31 cellular contexts compared by ENCODE assay signal in the genomic region with DNA sequence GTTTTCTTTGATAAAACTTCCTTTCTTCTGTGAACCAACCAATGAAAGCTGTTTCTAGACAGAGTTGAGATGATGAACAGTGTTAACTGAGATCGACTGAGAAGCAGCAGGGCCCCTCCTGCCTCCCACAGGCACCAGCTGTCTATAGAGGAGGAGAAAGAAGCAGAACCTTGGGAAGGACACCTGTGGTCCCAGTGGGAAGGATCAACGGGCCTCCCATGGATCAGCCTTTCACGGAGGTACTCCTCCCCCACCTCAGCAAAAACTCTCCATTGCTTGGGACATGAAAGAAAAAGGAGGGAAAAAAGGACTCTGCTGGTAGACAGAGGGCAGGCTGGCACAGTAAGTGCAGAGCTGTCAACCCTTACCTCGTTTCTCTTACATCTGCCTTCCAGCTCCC. TPM values are rescaled to one million over a fixed set of nuclear protein-coding genes. Genes with fewer than 3 reads are reported as not detected.
"Had no signal": no experiment of that assay in that cellular context is flagged by ENCODE, and none has a peak within 500 bp of the region (broad histone marks: within the 10 kb centered on the region; RNA-seq: fewer than 3 reads in every experiment).

No MANE protein-coding gene starts in this region.

- H3K27me3 ChIP-seq: adrenal gland, ascending aorta, body of pancreas, MG63 had no signal

- H3K4me3 Mint-ChIP-seq: activated CD8-positive, alpha-beta T cell treated with anti-CD3 and anti-CD28 coated beads, Interleukin-2, amount 10 ng/mL, durations not matched to agents 7 days and 5 days; activated naive CD8-positive, alpha-beta T cell treated with anti-CD3 and anti-CD28 coated beads, Interleukin-2, amount 10 ng/mL, durations not matched to agents 7 days and 5 days had no signal

- H3K27me3 Mint-ChIP-seq: activated naive CD8-positive, alpha-beta T cell treated with anti-CD3 and anti-CD28 coated beads, Interleukin-2, amount 10 ng/mL, durations not matched to agents 7 days and 5 days had no signal

- H3K27ac ChIP-seq: adrenal gland, ascending aorta, body of pancreas, KMS-11, SJSA1 had no signal

- H3K27ac Mint-ChIP-seq: activated CD8-positive, alpha-beta T cell treated with anti-CD3 and anti-CD28 coated beads, Interleukin-2, amount 10 ng/mL, durations not matched to agents 7 days and 5 days; activated naive CD8-positive, alpha-beta T cell treated with anti-CD3 and anti-CD28 coated beads, Interleukin-2, amount 10 ng/mL, durations not matched to agents 7 days and 5 days had no signal

- DNase-seq: activated CD4-positive, alpha-beta T cell treated with anti-CD3 and anti-CD28 coated beads for 48 hours; activated CD4-positive, alpha-beta T cell treated with anti-CD3 and anti-CD28 coated beads, Interleukin-2, amount 50 U/mL, for 4 hours; activated CD4-positive, CD25-positive, alpha-beta regulatory T cell treated with anti-CD3 and anti-CD28 coated beads, Interleukin-2, amount 50 U/mL, for 72 hours; activated CD8-positive, alpha-beta memory T cell treated with anti-CD3 and anti-CD28 coated beads, Interleukin-2, amount 50 U/mL, for 48 hours; activated CD8-positive, alpha-beta T cell treated with anti-CD3 and anti-CD28 coated beads, Interleukin-2, amount 10 ng/mL, durations not matched to agents 7 days and 5 days; activated naive CD4-positive, alpha-beta T cell treated with anti-CD3 and anti-CD28 coated beads, Interleukin-2, amount 50 U/mL, for 16 hours; activated naive CD8-positive, alpha-beta T cell treated with anti-CD3 and anti-CD28 coated beads, Interleukin-2, amount 10 ng/mL, durations not matched to agents 7 days and 5 days; activated T-cell treated with anti-CD3 and anti-CD28 coated beads, Interleukin-2, amount 50 U/mL, for 1 hour; adrenal gland; body of pancreas; central memory CD4-positive, alpha-beta T cell; MG63; MV-4-11; NCI-H1092 treated with DMSO at 0.1 percent for 48 hours; NCI-H1417 treated with DMSO at 0.1 percent for 48 hours; NCI-H1694 treated with DMSO at 0.1 percent for 48 hours; NCI-H2029 treated with DMSO at 0.1 percent for 48 hours; NCI-H2171; NCI-H2227 treated with DMSO at 0.1 percent for 48 hours; NCI-H446 treated with DMSO at 0.1 percent for 48 hours; NCI-H526 treated with DMSO at 0.1 percent for 48 hours; PC-3; SHP77; SW 1271 had no signal

- H3K36me3 ChIP-seq: adrenal gland, ascending aorta, MG63, SJSA1 had no signal

- ATAC-seq: activated CD8-positive, alpha-beta T cell treated with anti-CD3 and anti-CD28 coated beads, Interleukin-2, amount 10 ng/mL, durations not matched to agents 7 days and 5 days; body of pancreas; PC-3; SK-N-SH treated with all-trans-retinoic acid at 6 μM for 48 hours had no signal

- H3K4me3 ChIP-seq: adrenal gland, ascending aorta, body of pancreas, MG63, SJSA1 had no signal

- H3K4me1 ChIP-seq: adrenal gland, ascending aorta, body of pancreas, SJSA1 had no signal

- H3K36me3 Mint-ChIP-seq: activated naive CD8-positive, alpha-beta T cell treated with anti-CD3 and anti-CD28 coated beads, Interleukin-2, amount 10 ng/mL, durations not matched to agents 7 days and 5 days had no signal

- H3K4me1 Mint-ChIP-seq: activated naive CD8-positive, alpha-beta T cell treated with anti-CD3 and anti-CD28 coated beads, Interleukin-2, amount 10 ng/mL, durations not matched to agents 7 days and 5 days had no signal

- H3K4me2 ChIP-seq: KMS-11 had no signal

- H3K9ac ChIP-seq: KMS-11 had no signal

- H3K9me3 ChIP-seq: adrenal gland, ascending aorta, body of pancreas, MG63, SJSA1 had no signal

RNA-seq across cellular contexts. Expression of gene PLPPR5, which starts 40.5 kb away (rescaled TPM):
- total RNA-seq: activated CD8-positive, alpha-beta T cell treated with anti-CD3 and anti-CD28 coated beads, Interleukin-2, amount 10 ng/mL, durations not matched to agents 7 days and 5 days; activated naive CD8-positive, alpha-beta T cell treated with anti-CD3 and anti-CD28 coated beads, Interleukin-2, amount 10 ng/mL, durations not matched to agents 7 days and 5 days; ascending aorta; bronchial epithelial cell; chondrocyte; SJSA1; T-helper 1 cell treated with Interleukin-12 subunit alpha and Interleukin-12 subunit beta and Interleukin-4 antibody, amounts not matched to agents 30 ng/mL and 1 ng/mL, for 36 hours had no signal
